In genomic region chr13:90954605-90955004, GRCh38 we compare ENCODE assay signal across 27 cellular contexts.
"Had no signal": no experiment of that assay in that cellular context is flagged by ENCODE, and none has a peak within 500 bp of the region (broad histone marks: within the 10 kb centered on the region; RNA-seq: fewer than 3 reads in every experiment).

No MANE protein-coding gene starts in this region.

- H3K36me3 ChIP-seq: stomach, suprapubic skin, thoracic aorta, thyroid gland, tibial artery, tibial nerve, transverse colon, upper lobe of left lung, upper lobe of right lung, uterus, vagina had no signal

- FAIRE-seq: urothelium cell line had no signal

- H3K27ac ChIP-seq: stomach, suprapubic skin, testis, thoracic aorta, thyroid gland, tibial artery, tibial nerve, transverse colon, upper lobe of left lung, upper lobe of right lung, uterus, vagina had no signal

- ATAC-seq: stimulated activated effector memory CD8-positive, alpha-beta T cell treated with anti-CD3 and anti-CD28 coated beads, Interleukin-12 subunit alpha, Interleukin-12 subunit beta, amount 100 ng/mL, for 72 hours; stimulated activated memory B cell treated with anti-CD40 and anti-IgM and Interleukin-4, amounts not matched to agents 10 μg/mL and 1 μg/mL and 100 μg/mL, for 72 hours; stimulated activated naive B cell treated with anti-CD40 and anti-IgM and Interleukin-4, amounts not matched to agents 10 μg/mL and 1 μg/mL and 100 μg/mL, for 72 hours; stimulated activated naive CD8-positive, alpha-beta T cell treated with anti-CD3 and anti-CD28 coated beads, Interleukin-15, amount 100 ng/mL, for 72 hours; stimulated activated naive CD8-positive, alpha-beta T cell treated with anti-CD3 and anti-CD28 coated beads, Interleukin-15, Interleukin-2, amounts not matched to agents 100 U/mL and 50 U/mL, for 24 hours; upper lobe of right lung had no signal

- DNase-seq: stimulated activated CD4-positive, alpha-beta T cell treated with anti-CD3 and anti-CD28 coated beads, Interleukin-2, amount 100 ng/mL, for 48 hours; stimulated activated CD4-positive, alpha-beta T cell treated with anti-CD3 and anti-CD28 coated beads, Interleukin-4, amount 100 ng/mL, for 1 hour; stimulated activated CD4-positive, alpha-beta T cell treated with anti-CD3 and anti-CD28 coated beads, Interleukin-4, amount 100 ng/mL, for 24 hours; stimulated activated CD4-positive, alpha-beta T cell treated with anti-CD3 and anti-CD28 coated beads, Interleukin-4, amount 100 ng/mL, for 4 hours; stimulated activated CD8-positive, alpha-beta memory T cell treated with anti-CD3 and anti-CD28 coated beads, Interleukin-4, amount 100 ng/mL, for 48 hours; stimulated activated naive B cell treated with anti-CD40 and anti-IgM and Interleukin-4, amounts not matched to agents 10 μg/mL and 1 μg/mL and 100 μg/mL, for 72 hours; stimulated activated naive CD4-positive, alpha-beta T cell; stimulated activated naive CD4-positive, alpha-beta T cell treated with Interleukin-2 at 50 U/mL for 16 hours; stimulated activated naive CD8-positive, alpha-beta T cell treated with anti-CD3 and anti-CD28 coated beads, Interleukin-15, amount 100 ng/mL, for 72 hours; stimulated activated naive CD8-positive, alpha-beta T cell treated with anti-CD3 and anti-CD28 coated beads, Interleukin-15, Interleukin-2, amounts not matched to agents 100 U/mL and 50 U/mL, for 24 hours; stomach; substantia nigra; testis; thyroid gland; tibial artery; transverse colon; trophoblast cell; upper lobe of left lung; upper lobe of right lung; uterus had no signal

- H3K27me3 ChIP-seq: stomach, suprapubic skin, testis, thyroid gland, tibial artery, tibial nerve, transverse colon, upper lobe of left lung, upper lobe of right lung, uterus, vagina had no signal

- H3K4me3 ChIP-seq: stomach, suprapubic skin, testis, thoracic aorta, thyroid gland, tibial artery, tibial nerve, transverse colon, upper lobe of left lung, upper lobe of right lung, uterus, vagina had no signal

- H3K4me1 ChIP-seq: stomach, suprapubic skin, testis, thyroid gland, tibial artery, tibial nerve, transverse colon, upper lobe of left lung, upper lobe of right lung, uterus, vagina had no signal

- H3K9me3 ChIP-seq: stomach, suprapubic skin, testis, thoracic aorta, thyroid gland, tibial artery, tibial nerve, transverse colon, upper lobe of left lung, upper lobe of right lung, uterus, vagina had no signal
